9 cellular contexts compared by ENCODE assay signal in the genomic region with DNA sequence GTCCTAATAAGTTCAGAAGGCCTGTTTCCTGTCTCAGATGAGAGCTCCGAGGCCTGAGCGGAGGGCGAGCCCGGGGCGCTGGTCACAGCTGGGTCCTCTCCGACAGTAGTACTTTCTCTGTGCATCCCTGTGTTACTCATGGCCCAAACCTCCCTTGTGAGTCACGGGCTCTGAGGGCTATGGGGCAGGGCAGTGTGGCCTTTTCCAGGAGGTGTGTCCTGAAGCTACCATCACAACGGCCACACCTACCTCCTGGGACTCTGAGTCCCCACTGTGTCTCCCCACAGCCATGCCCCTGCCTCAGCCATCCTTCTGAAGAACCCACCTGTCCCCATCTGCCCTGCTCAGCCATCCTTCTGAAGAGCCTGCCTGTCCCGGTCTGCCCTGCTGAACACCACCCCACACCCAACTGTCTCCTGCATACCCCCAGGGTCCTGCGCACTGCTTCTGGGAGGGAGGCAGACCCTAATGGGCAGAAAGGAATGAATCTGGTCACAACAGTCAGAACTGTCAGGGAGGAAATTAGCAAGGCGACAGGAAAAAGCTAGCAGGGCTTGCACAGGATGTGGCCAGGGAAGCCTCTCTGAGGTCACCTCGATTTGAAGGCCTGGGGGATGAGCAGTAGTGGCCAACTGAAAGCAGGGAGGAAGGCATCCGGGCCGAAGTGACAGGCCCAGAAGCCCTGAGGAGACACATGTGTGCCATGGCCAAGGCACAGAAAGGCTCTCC.
DNase-seq lines count a peak whose midpoint lies in the region; ATAC-seq and TF ChIP-seq lines count a peak whose summit lies in the region.
"Had no signal": no experiment of that assay in that cellular context is flagged by ENCODE, and none has a peak within 500 bp of the region (broad histone marks: within the 10 kb centered on the region; RNA-seq: fewer than 3 reads in every experiment).

No MANE protein-coding gene starts in this region.

- H3K4me2 ChIP-seq in neuronal stem cell (ENCODE audit: insufficient read depth, low read length, poor library complexity, severe bottlenecking) = no peak overlapping the region

- no peaks in the 10 kb centered on the region for H3K79me1 ChIP-seq in neuronal stem cell (ENCODE audit: low read depth, low read length)

- no peaks in the 10 kb centered on the region for H3K9me3 Mint-ChIP-seq in activated T-helper 17 cell treated with anti-CD3 and anti-CD28 coated beads, Interleukin-2, amount 50 U/mL, for 72 hours
- H3K9me3 Mint-ChIP-seq in stimulated activated naive B cell treated with anti-CD40 and anti-IgM and Interleukin-4, amounts not matched to agents 10 μg/mL and 1 μg/mL and 100 μg/mL, for 72 hours = no peaks in the 10 kb centered on the region

- no peak overlapping the region for H2BK12ac ChIP-seq in neuronal stem cell (ENCODE audit: low read length)

- no peak overlapping the region for H4K91ac ChIP-seq in neuronal stem cell (ENCODE audit: low read depth, low read length, poor library complexity)

- no peak for DNase-seq in neuronal stem cell (ENCODE audit: low spot score)
- DNase-seq in stimulated activated naive B cell treated with anti-CD40 and anti-IgM and Interleukin-4, amounts not matched to agents 10 μg/mL and 1 μg/mL and 100 μg/mL, for 72 hours = no peak
- no peak for DNase-seq in NCI-H446 (lab: John Stamatoyannopoulos, UW)
- DNase-seq in dorsolateral prefrontal cortex = no peak

- no peak overlapping the region for H3K23ac ChIP-seq in neuronal stem cell (ENCODE audit: low read depth, low read length, poor library complexity)

- no peaks in the 10 kb centered on the region for H3K27me3 Mint-ChIP-seq in activated T-helper 17 cell treated with anti-CD3 and anti-CD28 coated beads, Interleukin-2, amount 50 U/mL, for 72 hours
- no peaks in the 10 kb centered on the region for H3K27me3 Mint-ChIP-seq in stimulated activated naive B cell treated with anti-CD40 and anti-IgM and Interleukin-4, amounts not matched to agents 10 μg/mL and 1 μg/mL and 100 μg/mL, for 72 hours

- H2AK5ac ChIP-seq in neuronal stem cell (ENCODE audit: low read depth, low read length) = no peak overlapping the region

- H3K36me3 Mint-ChIP-seq in activated T-helper 17 cell treated with anti-CD3 and anti-CD28 coated beads, Interleukin-2, amount 50 U/mL, for 72 hours (ENCODE audit: low read depth) = no peaks in the 10 kb centered on the region
- H3K36me3 Mint-ChIP-seq in stimulated activated naive B cell treated with anti-CD40 and anti-IgM and Interleukin-4, amounts not matched to agents 10 μg/mL and 1 μg/mL and 100 μg/mL, for 72 hours = peaks cover 26 to 40% of the 10 kb centered on the region in 2 donors

- H3K4me1 ChIP-seq in neuronal stem cell (ENCODE audit: control insufficient read depth in 2 of 2, insufficient read depth in 1 of 2, low read depth in 1 of 2, low read length in 2 of 2) = no peaks in the 10 kb centered on the region

- no peak overlapping the region for H3K14ac ChIP-seq in neuronal stem cell (ENCODE audit: low read length)

- no peaks in the 10 kb centered on the region for H3K36me3 ChIP-seq in neuronal stem cell (replicated peaks in 1 of 2; ENCODE audit: control insufficient read depth in 2 of 2, insufficient read depth in 2 of 2, low read length in 2 of 2)

- peak overlapping the region; percentile 16 for H3K18ac ChIP-seq in neuronal stem cell (ENCODE audit: low read length)

- peak overlapping the region; percentile 8 for H3K4me3 Mint-ChIP-seq in activated T-helper 17 cell treated with anti-CD3 and anti-CD28 coated beads, Interleukin-2, amount 50 U/mL, for 72 hours
- H3K4me3 Mint-ChIP-seq in stimulated activated naive B cell treated with anti-CD40 and anti-IgM and Interleukin-4, amounts not matched to agents 10 μg/mL and 1 μg/mL and 100 μg/mL, for 72 hours = no peak overlapping the region

- H2BK120ac ChIP-seq in neuronal stem cell (ENCODE audit: low read depth, low read length) = no peak overlapping the region

- ATAC-seq in GM18907 (IDR thresholded peaks at IDR 0.05; ENCODE audit: unreplicated experiment) (peak; percentile 74), HG03108 (IDR thresholded peaks at IDR 0.05; ENCODE audit: unreplicated experiment) (peak; percentile 62), HG03025 (IDR thresholded peaks at IDR 0.05; ENCODE audit: low FRiP score, unreplicated experiment) (no peak)
- peak; percentile 87 for ATAC-seq in activated T-helper 17 cell treated with anti-CD3 and anti-CD28 coated beads, Interleukin-2, amount 50 U/mL, for 72 hours (replicated peaks)
- ATAC-seq in stimulated activated naive B cell treated with anti-CD40 and anti-IgM and Interleukin-4, amounts not matched to agents 10 μg/mL and 1 μg/mL and 100 μg/mL, for 72 hours (replicated peaks) = no peak

- peak overlapping the region; percentile 18 for H3K27ac Mint-ChIP-seq in activated T-helper 17 cell treated with anti-CD3 and anti-CD28 coated beads, Interleukin-2, amount 50 U/mL, for 72 hours
- no peak overlapping the region for H3K27ac Mint-ChIP-seq in stimulated activated naive B cell treated with anti-CD40 and anti-IgM and Interleukin-4, amounts not matched to agents 10 μg/mL and 1 μg/mL and 100 μg/mL, for 72 hours

- no peak for TF ChIP-seq CTCF in dorsolateral prefrontal cortex (IDR thresholded peaks at IDR 0.05 in 54 of 56, conservative IDR thresholded peaks at IDR 0.05 in 2 of 56; ENCODE audit: low read depth in 1 of 56, partially characterized antibody in 56 of 56)

- no peak overlapping the region for H2BK15ac ChIP-seq in neuronal stem cell (ENCODE audit: low read length)

- no peak overlapping the region for H2AFZ ChIP-seq in neuronal stem cell (ENCODE audit: low read length)

- no peak overlapping the region for H2BK5ac ChIP-seq in neuronal stem cell (ENCODE audit: low read length)

- H4K8ac ChIP-seq in neuronal stem cell (ENCODE audit: low read depth, low read length) = peak overlapping the region; percentile 75

- H3K27me3 ChIP-seq in neuronal stem cell (ENCODE audit: control insufficient read depth in 3 of 3, insufficient read depth in 3 of 3, low read depth in 1 of 3, low read length in 3 of 3) (no peaks in the 10 kb centered on the region), dorsolateral prefrontal cortex (no peaks in the 10 kb centered on the region)

- no peaks in the 10 kb centered on the region for H3K9me3 ChIP-seq in neuronal stem cell (replicated peaks in 1 of 2; ENCODE audit: control insufficient read depth in 2 of 2, insufficient read depth in 1 of 2, low read depth in 1 of 2, low read length in 2 of 2)

- peaks cover 17% of the 10 kb centered on the region for H3K4me1 Mint-ChIP-seq in activated T-helper 17 cell treated with anti-CD3 and anti-CD28 coated beads, Interleukin-2, amount 50 U/mL, for 72 hours
- peaks cover 12 to 15% of the 10 kb centered on the region in 2 donors for H3K4me1 Mint-ChIP-seq in stimulated activated naive B cell treated with anti-CD40 and anti-IgM and Interleukin-4, amounts not matched to agents 10 μg/mL and 1 μg/mL and 100 μg/mL, for 72 hours

- no peak overlapping the region for H3K9ac ChIP-seq in neuronal stem cell (ENCODE audit: low read depth, low read length, poor library complexity)

- no CpG with 5 or more reads among the region's 14 CpGs for WGBS in neuronal stem cell (ENCODE audit: extremely low coverage in 2 of 2, insufficient read length in 2 of 2, insufficient replicate concordance in 1 of 2), 2 donors

- no peak overlapping the region for H3K4me3 ChIP-seq in neuronal stem cell (ENCODE audit: low read length in 2 of 2)
- H3K4me3 ChIP-seq in dorsolateral prefrontal cortex = no peak overlapping the region
- H3K4me3 ChIP-seq: lung had no signal

- no peak overlapping the region for H3K27ac ChIP-seq in neuronal stem cell (replicated peaks; ENCODE audit: low read length)
- H3K27ac ChIP-seq in dorsolateral prefrontal cortex = no peak overlapping the region

- intact Hi-C loops in dorsolateral prefrontal cortex (cut with DNase I) = no loop called here

- H3K4ac ChIP-seq in neuronal stem cell (ENCODE audit: low read length) = no peak overlapping the region

Comparison
In these comparisons a context has a peak if more than half of its experiments do, and no peak if none do; other contexts are left out.
1. ATAC-seq: peak in GM18907 (single experiment), HG03108 (single experiment) and activated T-helper 17 cell treated with anti-CD3 and anti-CD28 coated beads, Interleukin-2, amount 50 U/mL, for 72 hours (single experiment); none in HG03025 (single experiment) and stimulated activated naive B cell treated with anti-CD40 and anti-IgM and Interleukin-4, amounts not matched to agents 10 μg/mL and 1 μg/mL and 100 μg/mL, for 72 hours (0 of 2).